ENCODE assay signal across 1 cellular context in genomic region chr12:25195056-25195971, GRCh38.
TF ChIP-seq lines count a peak whose summit lies in the region.

Gene DNAI7 (minus strand): TSS chr12:25195160. CDS start chr12:25195078, 82 bp downstream.
Gene ETFRF1 (plus strand): TSS chr12:25195237. CDS start chr12:25203957, 8,720 bp downstream.

TF ChIP-seq in A549, 52 proteins besides CTCF, POLR2A, EP300 and RAD21 (continued from another document):
- TF ChIP-seq NR3C1 (IDR thresholded peaks at IDR 0.05), result no peak
- TF ChIP-seq ZSCAN20 (CRISPR knock-in tag; IDR thresholded peaks at IDR 0.05), result no peak
- no peak for TF ChIP-seq HEYL (CRISPR knock-in tag; IDR thresholded peaks at IDR 0.05)
- TF ChIP-seq FOSL2 (IDR thresholded peaks at IDR 0.05), result no peak
- TF ChIP-seq FOSL2 (CRISPR knock-in tag; IDR thresholded peaks at IDR 0.05), result no peak
- TF ChIP-seq NPAS2 (CRISPR knock-in tag; IDR thresholded peaks at IDR 0.05; ENCODE audit: borderline replicate concordance), result no peak
- peak; percentile 79; the same call in 1 of the 3 replicates for TF ChIP-seq BCL3 (IDR thresholded peaks at IDR 0.05)
